9 cellular contexts compared by ENCODE assay signal in genomic region chr20:44598413-44599290, GRCh38.
DNase-seq lines count a peak whose midpoint lies in the region; TF ChIP-seq lines count a peak whose summit lies in the region.
"Had no signal": no experiment of that assay in that cellular context is flagged by ENCODE, and none has a peak within 500 bp of the region (broad histone marks: within the 10 kb centered on the region; RNA-seq: fewer than 3 reads in every experiment).

No MANE protein-coding gene starts in this region.

- DNase-seq in GM13976 (ENCODE audit: low spot score) = peak; percentile 47
- peak; percentile 47 for DNase-seq in KBM-7
- DNase-seq in brain microvascular endothelial cell = no peak
- DNase-seq in pons (ENCODE audit: low spot score) = no peak
- DNase-seq in ecto neural progenitor cell (ENCODE audit: low spot score) = no peak
- DNase-seq in NCI-H1930 (lab: John Stamatoyannopoulos, UW) = no peak
- DNase-seq in NOMO-1 treated with dmso at 0.1 percent for 144 hours (lab: John Stamatoyannopoulos, UW; ENCODE audit: unreplicated experiment) = no peak

- peaks cover 86% of the 10 kb centered on the region for H3K4me1 ChIP-seq in muscle layer of colon (ENCODE audit: insufficient read depth, low read length)

- H3K9ac ChIP-seq in muscle layer of colon (ENCODE audit: low read length) = no peak overlapping the region

- no peak for TF ChIP-seq CTCF in GM13976 (IDR thresholded peaks at IDR 0.05; ENCODE audit: borderline replicate concordance, control extremely low read depth, extremely low read depth, insufficient read depth, missing control alignments)
- TF ChIP-seq CTCF in brain microvascular endothelial cell (IDR thresholded peaks at IDR 0.05; ENCODE audit: low read depth, low read length, missing control alignments) = peak; percentile 43

- H3K27ac ChIP-seq in brain microvascular endothelial cell (no peak overlapping the region), muscle layer of colon (ENCODE audit: low read depth, low read length) (peak overlapping the region; percentile 54)
- H3K27ac ChIP-seq: ovary had no signal

- H3K9me3 ChIP-seq in muscle layer of colon (ENCODE audit: low read length) = no peaks in the 10 kb centered on the region
- H3K9me3 ChIP-seq: ovary had no signal

- in situ Hi-C loops in GM13976 (cut with MboI; ENCODE audit: low sequenced_read_pairs, unreplicated experiment) (no loop called here), KBM-7 (cut with MboI; ENCODE audit: low pct_unique_long_range_greater_than_20kb, low sequenced_read_pairs) (no loop called here), brain microvascular endothelial cell (cut with HindIII; ENCODE audit: low pct_ligation_motif_present, low sequenced_read_pairs) (no loop called here)

- H3K4me3 ChIP-seq in brain microvascular endothelial cell (ENCODE audit: low read depth, low read length) (no peak overlapping the region), muscle layer of colon (ENCODE audit: low read depth in 1 of 2, low read length in 2 of 2) (no peak overlapping the region)
- H3K4me3 ChIP-seq: ovary had no signal

- no peaks in the 10 kb centered on the region for H3K36me3 ChIP-seq in brain microvascular endothelial cell (replicated peaks)
- H3K36me3 ChIP-seq in muscle layer of colon (ENCODE audit: insufficient read depth, low read length) = no peaks in the 10 kb centered on the region
- H3K36me3 ChIP-seq: ovary had no signal

- H3K27me3 ChIP-seq in brain microvascular endothelial cell (replicated peaks) (no peaks in the 10 kb centered on the region), muscle layer of colon (ENCODE audit: control insufficient read depth in 1 of 2, insufficient read depth in 2 of 2, low read length in 2 of 2) (no peaks in the 10 kb centered on the region)
- H3K27me3 ChIP-seq: ovary had no signal

Comparison
In these comparisons a context has a peak if more than half of its experiments do, and no peak if none do; other contexts are left out.
1. DNase-seq: peak in GM13976 (single experiment) and KBM-7 (single experiment); none in brain microvascular endothelial cell (single experiment), pons (single experiment), ecto neural progenitor cell (single experiment), NCI-H1930 (0 of 2) and NOMO-1 treated with dmso at 0.1 percent for 144 hours (single experiment).